14 cellular contexts compared by ENCODE assay signal in genomic region chr11:16778876-16779275, GRCh38. TPM values are rescaled to one million over a fixed set of nuclear protein-coding genes. Genes with fewer than 3 reads are reported as not detected.
DNase-seq lines count a peak whose midpoint lies in the region; ATAC-seq and TF ChIP-seq lines count a peak whose summit lies in the region.
"Had no signal": no experiment of that assay in that cellular context is flagged by ENCODE, and none has a peak within 500 bp of the region (broad histone marks: within the 10 kb centered on the region; RNA-seq: fewer than 3 reads in every experiment).

No MANE protein-coding gene starts in this region.

- H3K27ac Mint-ChIP-seq in Calu3 (ENCODE audit: unreplicated experiment): peak overlapping the region; percentile 50
- H3K27ac Mint-ChIP-seq: CD4-positive, CD25-positive, alpha-beta regulatory T cell had no signal

- peaks cover 61% of the 10 kb centered on the region for H3K36me3 Mint-ChIP-seq in Calu3 (ENCODE audit: insufficient read depth, unreplicated experiment)
- H3K36me3 Mint-ChIP-seq: CD4-positive, CD25-positive, alpha-beta regulatory T cell had no signal

- H3K27me3 Mint-ChIP-seq in Calu3 (ENCODE audit: unreplicated experiment): no peaks in the 10 kb centered on the region
- H3K27me3 Mint-ChIP-seq: CD4-positive, CD25-positive, alpha-beta regulatory T cell had no signal

- in situ Hi-C loops in GM23248 (cut with MboI): no loop called here

- no peak for ATAC-seq in GM18873 (IDR thresholded peaks at IDR 0.05; ENCODE audit: low FRiP score, unreplicated experiment)
- ATAC-seq: HepG2 had no signal

- H3K27ac ChIP-seq in osteoblast (ENCODE audit: low read depth, low read length) (no peak overlapping the region), stomach (no peak overlapping the region), GM23248 (no peak overlapping the region)
- H3K27ac ChIP-seq: BLaER1 treated with 17β-estradiol and CSF1 and Interleukin-3, amounts not matched to agents 10 nM and 100 nM had no signal

- H3K36me3 ChIP-seq in osteoblast (ENCODE audit: insufficient read depth, low read length) (no peaks in the 10 kb centered on the region), stomach (peaks cover 3 to 58% (median 25%) of the 10 kb centered on the region in 4 donors), GM23248 (ENCODE audit: low read depth) (no peaks in the 10 kb centered on the region)
- H3K36me3 ChIP-seq: BLaER1 treated with 17β-estradiol and CSF1 and Interleukin-3, amounts not matched to agents 10 nM and 100 nM had no signal

- no peak overlapping the region for H3K9ac ChIP-seq in GM23248
- H3K9ac ChIP-seq: BLaER1 treated with 17β-estradiol and CSF1 and Interleukin-3, amounts not matched to agents 10 nM and 100 nM had no signal

- H3F3A ChIP-seq in GM23248 (ENCODE audit: insufficient read depth): no peaks in the 10 kb centered on the region

- H3K9me3 ChIP-seq in osteoblast (ENCODE audit: low read depth, low read length) (no peaks in the 10 kb centered on the region), stomach (no peaks in the 10 kb centered on the region), GM23248 (ENCODE audit: low read depth) (no peaks in the 10 kb centered on the region)
- H3K9me3 ChIP-seq: BLaER1 treated with 17β-estradiol and CSF1 and Interleukin-3, amounts not matched to agents 10 nM and 100 nM had no signal

- H3K9me2 ChIP-seq in GM23248 (ENCODE audit: insufficient read depth): no peaks in the 10 kb centered on the region

- TF ChIP-seq CTCF in Calu3 (IDR thresholded peaks at IDR 0.05; ENCODE audit: unreplicated experiment): no peak
- no peak for TF ChIP-seq CTCF in osteoblast (IDR thresholded peaks at IDR 0.05; ENCODE audit: extremely low read depth, low read depth, low read length)
- TF ChIP-seq CTCF in stomach (IDR thresholded peaks at IDR 0.05): no peak

- no peak overlapping the region for H3K4me3 ChIP-seq in osteoblast (ENCODE audit: insufficient read depth, low read length)
- H3K4me3 ChIP-seq in stomach: no peak overlapping the region
- H3K4me3 ChIP-seq in GM23248: no peak overlapping the region
- H3K4me3 ChIP-seq: BLaER1 treated with 17β-estradiol and CSF1 and Interleukin-3, amounts not matched to agents 10 nM and 100 nM had no signal

- peaks cover 4% of the 10 kb centered on the region for H3K4me1 ChIP-seq in osteoblast (ENCODE audit: insufficient read depth, low read length)
- peaks cover 5 to 9% (median 7%) of the 10 kb centered on the region in 4 donors for H3K4me1 ChIP-seq in stomach
- no peaks in the 10 kb centered on the region for H3K4me1 ChIP-seq in GM23248 (ENCODE audit: insufficient read depth)

- no peak for TF ChIP-seq EP300 in stomach (IDR thresholded peaks at IDR 0.05)

- WGBS in stomach, 5 donors: 85 to 91% (median 88%) methylated on average over 8 of the region's 8 CpGs
- WGBS in GM23248 (ENCODE audit: low coverage in 1 of 2, low lambda C conversion rate in 2 of 2, missing lambda C conversion rate in 2 of 2), 2 experiments: 80 to 83% methylated on average over 7 to 8 of the region's 8 CpGs

- intact Hi-C loops in Calu3 (cut with micrococcal nuclease; ENCODE audit: unreplicated experiment): no loop called here
- intact Hi-C loops in stomach (cut with DNase I; ENCODE audit: low total_unique reads): no loop called here

- H3K4me2 ChIP-seq in osteoblast (ENCODE audit: insufficient read depth, low read length) (no peak overlapping the region), GM23248 (ENCODE audit: unreplicated experiment) (no peak overlapping the region)

- no peak for DNase-seq in Calu3
- peak; percentile 42 for DNase-seq in ecto neural progenitor cell (ENCODE audit: low spot score)
- peak; percentile 58 for DNase-seq in osteoblast (ENCODE audit: insufficient read length, low spot score, missing footprints)
- peak; percentile 21 for DNase-seq in stomach
- DNase-seq in SW480 (ENCODE audit: low spot score): no peak
- DNase-seq in GM23248: no peak
- DNase-seq: ACHN; CD4-positive, CD25-positive, alpha-beta regulatory T cell; DMS 273 treated with DMSO at 0.1 percent for 48 hours; GOT3 had no signal

- H3K9me3 Mint-ChIP-seq in Calu3 (ENCODE audit: low read depth, unreplicated experiment): no peaks in the 10 kb centered on the region
- H3K9me3 Mint-ChIP-seq: H9 had no signal

- H3K79me2 ChIP-seq in osteoblast (ENCODE audit: insufficient read depth, low read length) (no peaks in the 10 kb centered on the region), GM23248 (ENCODE audit: insufficient read depth) (no peaks in the 10 kb centered on the region)

- CTCF ChIA-PET in Calu3 (lab: Charles Lee): no interaction called here

- H3K4me1 Mint-ChIP-seq in Calu3 (ENCODE audit: low read depth, unreplicated experiment): peaks cover 57% of the 10 kb centered on the region
- H3K4me1 Mint-ChIP-seq: CD4-positive, CD25-positive, alpha-beta regulatory T cell had no signal

- no peak overlapping the region for H3K4me3 Mint-ChIP-seq in Calu3 (ENCODE audit: low read depth, unreplicated experiment)
- H3K4me3 Mint-ChIP-seq: CD4-positive, CD25-positive, alpha-beta regulatory T cell; H9 had no signal

- BruUV-seq in Calu3 (replicated peaks; lab: Mats Ljungman, UMichigan): no TSS peak

- H2AFZ ChIP-seq in osteoblast (ENCODE audit: low read length): no peak overlapping the region
- H2AFZ ChIP-seq in GM23248: no peak overlapping the region

- TF ChIP-seq POLR2A in stomach (IDR thresholded peaks at IDR 0.05): no peak

- H3K27me3 ChIP-seq in osteoblast (ENCODE audit: insufficient read depth, low read length) (no peaks in the 10 kb centered on the region), stomach (no peaks in the 10 kb centered on the region), GM23248 (replicated peaks; ENCODE audit: insufficient read depth) (0 out of 2 replicates have a peak, but pooled peaks cover 3% of the 10 kb centered on the region)
- H3K27me3 ChIP-seq: BLaER1 treated with 17β-estradiol and CSF1 and Interleukin-3, amounts not matched to agents 10 nM and 100 nM had no signal

- H4K20me1 ChIP-seq in osteoblast (ENCODE audit: insufficient read depth, low read length): no peaks in the 10 kb centered on the region
- no peaks in the 10 kb centered on the region for H4K20me1 ChIP-seq in GM23248 (ENCODE audit: insufficient read depth)
- H4K20me1 ChIP-seq: BLaER1 treated with 17β-estradiol and CSF1 and Interleukin-3, amounts not matched to agents 10 nM and 100 nM had no signal

RNA-seq across cellular contexts. Expression of gene C11orf58, which starts 40.4 kb away (rescaled TPM):
- total RNA-seq in Calu3 (2022) (153 and 157 TPM in 2 replicates), osteoblast (139 and 153 TPM in 2 replicates), stomach (100 to 1,000 TPM; 117 to 336 (median 152) TPM)
- polyA plus RNA-seq in stomach (100 to 1,000 TPM in 2 of 3 donors, 10 to 100 TPM in 1; 86.2 to 145 (median 118) TPM), GM23248 (2016; fragmentation: Nextera tagmentation; extraction: Ambion mirVana) (219 and 226 TPM in 2 replicates)
- total RNA-seq in GM23248 (2014; rRNA removed; shearing (Covaris generic)): 130 and 153 TPM in 2 replicates

Comparison
In these comparisons a context has a peak if more than half of its experiments do, and no peak if none do; other contexts are left out.
1. DNase-seq: peak in ecto neural progenitor cell (single experiment), osteoblast (single experiment) and stomach (single experiment); none in Calu3 (single experiment), SW480 (single experiment) and GM23248 (single experiment).